ENCODE assay signal across 8 cellular contexts in genomic region chr21:43728467-43729390, GRCh38. TPM values are rescaled to one million over a fixed set of nuclear protein-coding genes. Genes with fewer than 3 reads are reported as not detected.
DNase-seq lines count a peak whose midpoint lies in the region; ATAC-seq and TF ChIP-seq lines count a peak whose summit lies in the region.

No MANE protein-coding gene starts in this region.

- DNase-seq in COR-L47 (lab: John Stamatoyannopoulos, UW) (peak; percentile 80), HUDEP-2 (lab: John Stamatoyannopoulos, UW; ENCODE audit: unreplicated experiment in 76 of 76) (peak in 75 of 76 experiments; percentile 84 to 100 (median 99)), RWPE1 (ENCODE audit: low spot score) (peak; percentile 92), fibroblast of peridontal ligament (ENCODE audit: extremely low read depth) (peak; percentile 97)
- DNase-seq in activated effector memory CD4-positive, alpha-beta T cell treated with Interleukin-2 at 50 U/mL for 16 hours = peak; percentile 53
- DNase-seq in naive thymus-derived CD8-positive, alpha-beta T cell = peak; percentile 59 to 82 (median 71)
- DNase-seq in stimulated activated effector memory CD8-positive, alpha-beta T cell treated with anti-CD3 and anti-CD28 coated beads, Interleukin-12 subunit alpha, Interleukin-12 subunit beta, amount 100 ng/mL, for 72 hours (ENCODE audit: low spot score in 2 of 2) = peak; percentile 65 to 89

- peak overlapping the region; percentile 77 to 91 (median 85) for H3K4me3 Mint-ChIP-seq in naive thymus-derived CD8-positive, alpha-beta T cell
- peak overlapping the region; percentile 82 for H3K4me3 Mint-ChIP-seq in stimulated activated effector memory CD8-positive, alpha-beta T cell treated with anti-CD3 and anti-CD28 coated beads, Interleukin-12 subunit alpha, Interleukin-12 subunit beta, amount 100 ng/mL, for 72 hours

- CTCF ChIA-PET in RWPE1 (lab: Yijun Ruan, JAX) = interaction anchor here (1.0 kb wide), 1 partner anchor 9 kb away, joined by 3 read pairs; no protein-coding TSS in a partner anchor

- H3K27ac ChIP-seq in RWPE1 = peak overlapping the region; percentile 99

- H3K27me3 Mint-ChIP-seq in naive thymus-derived CD8-positive, alpha-beta T cell = no peaks in the 10 kb centered on the region

- ATAC-seq in GM21381 (IDR thresholded peaks at IDR 0.05; ENCODE audit: unreplicated experiment) = peak; percentile 67
- peak; percentile 81 to 92 for ATAC-seq in naive thymus-derived CD8-positive, alpha-beta T cell
- ATAC-seq in stimulated activated effector memory CD8-positive, alpha-beta T cell treated with anti-CD3 and anti-CD28 coated beads, Interleukin-12 subunit alpha, Interleukin-12 subunit beta, amount 100 ng/mL, for 72 hours = peak; percentile 93

- H3K36me3 Mint-ChIP-seq in naive thymus-derived CD8-positive, alpha-beta T cell = peaks cover 0 to 2% (median 0%) of the 10 kb centered on the region in 3 donors
- H3K36me3 Mint-ChIP-seq in stimulated activated effector memory CD8-positive, alpha-beta T cell treated with anti-CD3 and anti-CD28 coated beads, Interleukin-12 subunit alpha, Interleukin-12 subunit beta, amount 100 ng/mL, for 72 hours = peaks cover 21% of the 10 kb centered on the region

- no peak for TF ChIP-seq CTCF in RWPE1 (conservative IDR thresholded peaks at IDR 0.05; ENCODE audit: low read depth)

- peak overlapping the region; percentile 53 to 96 (median 90) for H3K27ac Mint-ChIP-seq in naive thymus-derived CD8-positive, alpha-beta T cell
- H3K27ac Mint-ChIP-seq in stimulated activated effector memory CD8-positive, alpha-beta T cell treated with anti-CD3 and anti-CD28 coated beads, Interleukin-12 subunit alpha, Interleukin-12 subunit beta, amount 100 ng/mL, for 72 hours = peak overlapping the region; percentile 93

- POLR2A ChIA-PET in RWPE1 (lab: Yijun Ruan, JAX; ENCODE audit: low non-redundant PET) = no interaction called here
- POLR2A ChIA-PET in naive thymus-derived CD8-positive, alpha-beta T cell (lab: Charles Lee) = interaction anchor here (1.1 to 3.1 kb wide), 3 partner anchors 8 to 69 kb away, joined by 3 to 15 read pairs (median 5); partner anchors contain the start of gene RRP1B

- no peaks in the 10 kb centered on the region for H3K9me3 Mint-ChIP-seq in naive thymus-derived CD8-positive, alpha-beta T cell
- no peaks in the 10 kb centered on the region for H3K9me3 Mint-ChIP-seq in stimulated activated effector memory CD8-positive, alpha-beta T cell treated with anti-CD3 and anti-CD28 coated beads, Interleukin-12 subunit alpha, Interleukin-12 subunit beta, amount 100 ng/mL, for 72 hours

- peaks cover 37 to 64% (median 58%) of the 10 kb centered on the region in 4 donors for H3K4me1 Mint-ChIP-seq in naive thymus-derived CD8-positive, alpha-beta T cell
- H3K4me1 Mint-ChIP-seq in stimulated activated effector memory CD8-positive, alpha-beta T cell treated with anti-CD3 and anti-CD28 coated beads, Interleukin-12 subunit alpha, Interleukin-12 subunit beta, amount 100 ng/mL, for 72 hours = peaks cover 48% of the 10 kb centered on the region

RNA-seq across cellular contexts. Expression of gene PDXK, which starts 9.8 kb away (rescaled TPM):
- 10 to 100 TPM; 56.3 to 60.6 TPM for total RNA-seq in naive thymus-derived CD8-positive, alpha-beta T cell
- 10 to 100 TPM; 27.1 to 36.0 (median 29.6) TPM for polyA plus RNA-seq in naive thymus-derived CD8-positive, alpha-beta T cell

RNA-seq across cellular contexts. Expression of gene CSTB, which starts 47.4 kb away (rescaled TPM):
- 10 to 100 TPM; 30.7 to 33.1 TPM for total RNA-seq in naive thymus-derived CD8-positive, alpha-beta T cell
- polyA plus RNA-seq in naive thymus-derived CD8-positive, alpha-beta T cell = 10 to 100 TPM; 54.9 to 67.4 (median 62.7) TPM

Comparison
In these comparisons a context has a peak if more than half of its experiments do, and no peak if none do; other contexts are left out.
1. Peak in every context shown above with its lines: DNase-seq, ATAC-seq and H3K27ac ChIP-seq.